Comparison of ENCODE assay signal across 7 cellular contexts in the genomic region with DNA sequence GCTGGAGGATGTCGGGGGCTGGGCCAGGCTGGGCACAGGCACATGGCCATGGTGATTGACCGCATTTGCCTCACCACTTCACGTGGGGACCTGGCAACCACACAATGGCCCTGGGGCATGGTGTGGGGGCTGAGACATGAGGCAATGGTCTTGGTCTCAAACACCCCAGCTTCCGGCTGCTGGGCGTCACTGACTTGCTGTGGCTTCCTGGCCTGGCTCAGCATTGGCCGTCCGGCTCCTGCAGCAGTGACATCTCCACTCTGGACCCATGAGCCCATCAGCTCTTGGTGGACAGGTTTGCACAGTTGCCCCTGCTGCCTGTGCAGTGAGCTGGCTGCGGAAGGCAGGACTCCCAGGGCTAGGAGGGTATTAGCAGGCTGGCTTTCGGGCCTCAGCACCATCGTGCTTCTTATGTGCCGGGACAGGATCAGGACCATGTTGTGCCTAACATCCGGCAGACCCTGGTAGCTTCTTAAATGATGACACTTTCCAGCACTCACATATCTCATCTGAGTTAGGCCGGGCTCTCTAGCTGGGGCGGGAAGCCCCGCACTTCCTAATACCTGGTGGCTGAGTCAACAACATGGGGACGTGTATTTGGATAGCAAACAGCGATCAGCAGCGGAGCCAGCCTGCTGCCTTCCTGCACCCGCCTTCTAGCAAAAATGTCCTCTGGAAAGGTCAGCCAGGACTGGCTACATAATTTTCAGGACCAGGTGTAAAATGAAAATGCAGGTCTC. TPM values are rescaled to one million over a fixed set of nuclear protein-coding genes. Genes with fewer than 3 reads are reported as not detected.
A peak's percentile ranks its signal among the peaks of the same experiment; 100 is the strongest.
DNase-seq lines count a peak whose midpoint lies in the region; FAIRE-seq and TF ChIP-seq lines count a peak whose summit lies in the region.

No MANE protein-coding gene starts in this region.

- H3K27ac ChIP-seq in HL-60 (replicated peaks), result peak overlapping the region; percentile 98
- H3K27ac ChIP-seq in epithelial cell of prostate, result peak overlapping the region; percentile 70

- no peak for TF ChIP-seq CTCF in HL-60 (IDR thresholded peaks at IDR 0.05; ENCODE audit: insufficient read depth, low read length)
- TF ChIP-seq CTCF in neural crest cell (conservative IDR thresholded peaks at IDR 0.05), result no peak

- H3K4me3 Mint-ChIP-seq in neural crest cell, result peak overlapping the region; percentile 28

- H3K4me3 ChIP-seq in HL-60 (replicated peaks; ENCODE audit: insufficient read depth, low read length), result no peak overlapping the region

- H3K36me3 Mint-ChIP-seq in neural crest cell (ENCODE audit: low read depth), result no peaks in the 10 kb centered on the region

- no peak for TF ChIP-seq POLR2A in H54 (IDR thresholded peaks at IDR 0.05; ENCODE audit: low read depth, low read length)

- H3K4me1 Mint-ChIP-seq in neural crest cell, result peaks cover 77% of the 10 kb centered on the region

- no peaks in the 10 kb centered on the region for H3K27me3 ChIP-seq in HL-60 (ENCODE audit: insufficient read depth, poor library complexity, severe bottlenecking)

- DNase-seq in HL-60 (ENCODE audit: low read depth in 1 of 2, low spot score in 1 of 2), result peak; percentile 94 to 95
- peak; percentile 62 to 77 for DNase-seq in SHP77 (lab: John Stamatoyannopoulos, UW)
- DNase-seq in epithelial cell of prostate (ENCODE audit: low read depth, low spot score), result no peak
- DNase-seq in neural crest cell (ENCODE audit: low read depth, low spot score), result no peak
- no peak for DNase-seq in H54 (ENCODE audit: insufficient read length, low spot score)
- no peak for DNase-seq in SK-N-DZ (ENCODE audit: low spot score)
- no peak for DNase-seq in cerebellar nuclear complex (lab: John Stamatoyannopoulos, UW)

- no peak for FAIRE-seq in H54 (lab: Jason Lieb, UNC)

- peak overlapping the region; percentile 72 for H3K27ac Mint-ChIP-seq in neural crest cell (ENCODE audit: unreplicated experiment)

- H3K9me3 Mint-ChIP-seq in neural crest cell, result no peaks in the 10 kb centered on the region

- H3K27me3 Mint-ChIP-seq in neural crest cell (ENCODE audit: low read depth), result no peaks in the 10 kb centered on the region

RNA-seq across cellular contexts. Expression of a gene that starts 34.1 kb away (rescaled TPM):
- 60.3 and 64.4 TPM in 2 replicates for total RNA-seq in neural crest cell
- 8.8 and 10.0 TPM in 2 replicates for polyA plus RNA-seq in SK-N-DZ (2014; cell fraction: cytosol; rRNA removed)
- polyA plus RNA-seq in SK-N-DZ (2014; cell fraction: nucleus; rRNA removed), result 6.7 and 7.4 TPM in 2 replicates

Comparison
In these comparisons a context has a peak if more than half of its experiments do, and no peak if none do; other contexts are left out.
1. DNase-seq: peak in HL-60 (2 of 2) and SHP77 (2 of 2); none in epithelial cell of prostate (single experiment), neural crest cell (single experiment), H54 (single experiment), SK-N-DZ (single experiment) and cerebellar nuclear complex (0 of 2).